In the genomic region with DNA sequence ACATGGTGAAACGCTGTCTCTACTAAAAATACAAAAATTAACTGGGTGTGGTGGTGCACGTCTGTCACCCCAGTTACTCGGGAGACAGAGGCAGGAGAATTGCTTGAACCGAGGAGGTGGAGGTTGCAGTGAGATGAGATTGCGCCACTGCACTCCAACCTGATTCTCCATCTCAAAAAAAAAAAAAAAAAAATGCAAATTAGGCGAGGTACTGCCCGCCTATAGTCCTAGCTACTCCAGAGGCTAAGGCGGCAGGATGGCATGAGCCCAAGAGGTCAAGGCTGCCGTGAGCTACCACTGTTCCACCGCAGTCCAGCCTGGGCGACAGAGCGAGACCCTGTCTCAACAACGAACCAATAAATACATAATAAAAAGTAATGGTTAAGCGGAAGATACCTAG, we compare ENCODE assay signal across 8 cellular contexts. TPM values are rescaled to one million over a fixed set of nuclear protein-coding genes. Genes with fewer than 3 reads are reported as not detected.
DNase-seq lines count a peak whose midpoint lies in the region; ATAC-seq and TF ChIP-seq lines count a peak whose summit lies in the region.

No MANE protein-coding gene starts in this region.

- peaks cover 21% of the 10 kb centered on the region for H3K36me3 Mint-ChIP-seq in T-helper 2 cell treated with Interferon-gamma antibody and Interleukin-4, amounts not matched to agents 5 μg/mL and 100 μg/mL, for 36 hours (ENCODE audit: low read depth)
- H3K36me3 Mint-ChIP-seq in glutamatergic neuron (ENCODE audit: unreplicated experiment): no peaks in the 10 kb centered on the region

- no peak for DNase-seq in T-helper 2 cell treated with Interferon-gamma antibody and Interleukin-4, amounts not matched to agents 5 μg/mL and 100 μg/mL, for 36 hours (ENCODE audit: low spot score)
- DNase-seq in T-helper 2 cell (no peak), SW480 (ENCODE audit: low spot score) (peak; percentile 52), glutamatergic neuron (peak; percentile 30), NCI-H2081 treated with DMSO at 0.1 percent for 48 hours (lab: John Stamatoyannopoulos, UW) (no peak), amniotic stem cell (lab: John Stamatoyannopoulos, UW) (no peak)
- DNase-seq in stimulated activated naive CD8-positive, alpha-beta T cell treated with anti-CD3 and anti-CD28 coated beads, Interleukin-15, amount 100 ng/mL, for 72 hours: no peak

- no peak for TF ChIP-seq CTCF in glutamatergic neuron (IDR thresholded peaks at IDR 0.05; ENCODE audit: partially characterized antibody, unreplicated experiment)

- H3K4me3 Mint-ChIP-seq in T-helper 2 cell treated with Interferon-gamma antibody and Interleukin-4, amounts not matched to agents 5 μg/mL and 100 μg/mL, for 36 hours: peak overlapping the region; percentile 82
- peak overlapping the region; percentile 94 for H3K4me3 Mint-ChIP-seq in glutamatergic neuron (ENCODE audit: unreplicated experiment)
- H3K4me3 Mint-ChIP-seq in stimulated activated naive CD8-positive, alpha-beta T cell treated with anti-CD3 and anti-CD28 coated beads, Interleukin-15, amount 100 ng/mL, for 72 hours: peak overlapping the region; percentile 91 to 97

- H3K27me3 Mint-ChIP-seq in T-helper 2 cell treated with Interferon-gamma antibody and Interleukin-4, amounts not matched to agents 5 μg/mL and 100 μg/mL, for 36 hours (ENCODE audit: low read depth): no peaks in the 10 kb centered on the region
- peaks cover 11% of the 10 kb centered on the region for H3K27me3 Mint-ChIP-seq in glutamatergic neuron (ENCODE audit: unreplicated experiment)
- H3K27me3 Mint-ChIP-seq in stimulated activated naive CD8-positive, alpha-beta T cell treated with anti-CD3 and anti-CD28 coated beads, Interleukin-15, amount 100 ng/mL, for 72 hours: no peaks in the 10 kb centered on the region

- no peak for ATAC-seq in stimulated activated naive CD8-positive, alpha-beta T cell treated with anti-CD3 and anti-CD28 coated beads, Interleukin-15, amount 100 ng/mL, for 72 hours
- ATAC-seq in GM18907 (IDR thresholded peaks at IDR 0.05; ENCODE audit: unreplicated experiment): no peak

- H3K27ac Mint-ChIP-seq in T-helper 2 cell treated with Interferon-gamma antibody and Interleukin-4, amounts not matched to agents 5 μg/mL and 100 μg/mL, for 36 hours: peak overlapping the region; percentile 32
- H3K27ac Mint-ChIP-seq in glutamatergic neuron (ENCODE audit: unreplicated experiment): peak overlapping the region; percentile 97
- peak overlapping the region; percentile 94 to 97 for H3K27ac Mint-ChIP-seq in stimulated activated naive CD8-positive, alpha-beta T cell treated with anti-CD3 and anti-CD28 coated beads, Interleukin-15, amount 100 ng/mL, for 72 hours

- H3K4me1 Mint-ChIP-seq in T-helper 2 cell treated with Interferon-gamma antibody and Interleukin-4, amounts not matched to agents 5 μg/mL and 100 μg/mL, for 36 hours (ENCODE audit: low read depth): peaks cover 32% of the 10 kb centered on the region
- H3K4me1 Mint-ChIP-seq in glutamatergic neuron (ENCODE audit: low read depth, unreplicated experiment): peaks cover 14% of the 10 kb centered on the region
- peaks cover 37% of the 10 kb centered on the region for H3K4me1 Mint-ChIP-seq in stimulated activated naive CD8-positive, alpha-beta T cell treated with anti-CD3 and anti-CD28 coated beads, Interleukin-15, amount 100 ng/mL, for 72 hours

- no peaks in the 10 kb centered on the region for H3K9me3 Mint-ChIP-seq in T-helper 2 cell treated with Interferon-gamma antibody and Interleukin-4, amounts not matched to agents 5 μg/mL and 100 μg/mL, for 36 hours
- H3K9me3 Mint-ChIP-seq in glutamatergic neuron (ENCODE audit: unreplicated experiment): peaks cover 5% of the 10 kb centered on the region
- H3K9me3 Mint-ChIP-seq in stimulated activated naive CD8-positive, alpha-beta T cell treated with anti-CD3 and anti-CD28 coated beads, Interleukin-15, amount 100 ng/mL, for 72 hours: no peaks in the 10 kb centered on the region

RNA-seq across cellular contexts. Expression of a gene that starts 1.1 kb away (rescaled TPM):
- total RNA-seq in glutamatergic neuron (ENCODE audit: unreplicated experiment): 234 TPM

RNA-seq across cellular contexts. Expression of a gene that starts 36.7 kb away (rescaled TPM):
- 1.5 TPM for total RNA-seq in glutamatergic neuron (ENCODE audit: unreplicated experiment)

Comparison
In these comparisons a context has a peak if more than half of its experiments do, and no peak if none do; other contexts are left out.
1. DNase-seq: peak in SW480 (single experiment) and glutamatergic neuron (single experiment); none in T-helper 2 cell treated with Interferon-gamma antibody and Interleukin-4, amounts not matched to agents 5 μg/mL and 100 μg/mL, for 36 hours (single experiment), T-helper 2 cell (0 of 5), stimulated activated naive CD8-positive, alpha-beta T cell treated with anti-CD3 and anti-CD28 coated beads, Interleukin-15, amount 100 ng/mL, for 72 hours (0 of 2), NCI-H2081 treated with DMSO at 0.1 percent for 48 hours (single experiment) and amniotic stem cell (single experiment).
2. H3K27ac Mint-ChIP-seq: peak in every context shown above with its lines; median percentile 97 in glutamatergic neuron; 96 in stimulated activated naive CD8-positive, alpha-beta T cell treated with anti-CD3 and anti-CD28 coated beads, Interleukin-15, amount 100 ng/mL, for 72 hours; 32 in T-helper 2 cell treated with Interferon-gamma antibody and Interleukin-4, amounts not matched to agents 5 μg/mL and 100 μg/mL, for 36 hours.
3. Peak in every context shown above with its lines, with median percentiles within 50 percentile points of each other: H3K4me3 Mint-ChIP-seq.